21 cellular contexts compared by ENCODE assay signal in genomic region chr17:1651559-1651844, GRCh38. TPM values are rescaled to one million over a fixed set of nuclear protein-coding genes. Genes with fewer than 3 reads are reported as not detected.
DNase-seq lines count a peak whose midpoint lies in the region; ATAC-seq and TF ChIP-seq lines count a peak whose summit lies in the region.
"Had no signal": no experiment of that assay in that cellular context is flagged by ENCODE, and none has a peak within 500 bp of the region (broad histone marks: within the 10 kb centered on the region; RNA-seq: fewer than 3 reads in every experiment).

No MANE protein-coding gene starts in this region.

- TF ChIP-seq CTCF in RWPE1 (conservative IDR thresholded peaks at IDR 0.05; ENCODE audit: low read depth) (no peak), GM13977 (IDR thresholded peaks at IDR 0.05; ENCODE audit: extremely low read depth, insufficient read depth, missing control alignments) (no peak)

- no peak overlapping the region for H3K4me3 ChIP-seq in muscle layer of colon (ENCODE audit: low read depth in 1 of 2, low read length in 2 of 2)
- H3K4me3 ChIP-seq: ascending aorta, hepatocyte, tibial nerve had no signal

- no peaks in the 10 kb centered on the region for H3K9me3 ChIP-seq in muscle layer of colon (ENCODE audit: low read length)
- H3K9me3 ChIP-seq: ascending aorta, tibial nerve had no signal

- H3K4me1 ChIP-seq in muscle layer of colon (ENCODE audit: insufficient read depth, low read length): peaks cover 20% of the 10 kb centered on the region

- in situ Hi-C loops in GM13977 (cut with MboI; ENCODE audit: low pct_unique_long_range_greater_than_20kb, low sequenced_read_pairs, unreplicated experiment): no loop called here

- intact Hi-C loops in left ventricle myocardium superior (cut with micrococcal nuclease) (no loop called here), Right ventricle myocardium inferior (cut with DNase I) (no loop called here)

- H3K36me3 ChIP-seq in muscle layer of colon (ENCODE audit: insufficient read depth, low read length): peaks cover 62% of the 10 kb centered on the region

- POLR2A ChIA-PET in RWPE1 (lab: Yijun Ruan, JAX; ENCODE audit: low non-redundant PET): interaction anchor here (1.0 kb wide), 1 partner anchor 63 kb away, joined by 3 read pairs; no protein-coding TSS in a partner anchor

- H3K27ac ChIP-seq in RWPE1 (peak overlapping the region; percentile 100), muscle layer of colon (ENCODE audit: low read depth, low read length) (peak overlapping the region; percentile 6)

- no peaks in the 10 kb centered on the region for H3K27me3 ChIP-seq in muscle layer of colon (ENCODE audit: control insufficient read depth in 1 of 2, insufficient read depth in 2 of 2, low read length in 2 of 2)
- H3K27me3 ChIP-seq: ascending aorta, hepatocyte, tibial nerve had no signal

- H3K9ac ChIP-seq in muscle layer of colon (ENCODE audit: low read length): no peak overlapping the region

- CTCF ChIA-PET in RWPE1 (lab: Yijun Ruan, JAX): interaction anchor here (0.6 to 1.7 kb wide), 2 partner anchors 18 to 132 kb away, joined by 3 to 6 read pairs; no protein-coding TSS in a partner anchor

- DNase-seq in left ventricle myocardium superior: peak; percentile 27
- DNase-seq in Right ventricle myocardium inferior (ENCODE audit: missing footprints): no peak
- no peak for DNase-seq in RWPE1 (ENCODE audit: low spot score)
- DNase-seq in GM13977 (ENCODE audit: low spot score): no peak
- DNase-seq in NCI-H128 (lab: John Stamatoyannopoulos, UW; ENCODE audit: unreplicated experiment): no peak
- DNase-seq in MV-4-11 (lab: John Stamatoyannopoulos, UW): no peak
- DNase-seq: activated CD4-positive, alpha-beta T cell treated with anti-CD3 and anti-CD28 coated beads for 1 hour; activated effector memory CD4-positive, alpha-beta T cell treated with anti-CD3 and anti-CD28 coated beads, Interleukin-2, amount 50 U/mL, for 16 hours; activated naive CD8-positive, alpha-beta T cell treated with anti-CD3 and anti-CD28 coated beads for 36 hours; activated T-cell treated with anti-CD3 and anti-CD28 coated beads for 4 hours; caudate nucleus; GOT3; naive B cell; NCI-H1092; NCI-H187; NCI-H526 treated with DMSO at 0.1 percent for 48 hours; T-helper 1 cell had no signal

- ATAC-seq in left ventricle myocardium superior (no peak), Right ventricle myocardium inferior (no peak)

RNA-seq across cellular contexts. Expression of gene RILP, which starts 1.8 kb away (rescaled TPM):
- total RNA-seq in left ventricle myocardium superior: 81.4 TPM
- total RNA-seq in Right ventricle myocardium inferior: 73.0 TPM

RNA-seq across cellular contexts. Expression of gene SCARF1, which starts 6.0 kb away (rescaled TPM):
- 13.1 TPM for total RNA-seq in left ventricle myocardium superior
- total RNA-seq in Right ventricle myocardium inferior: 12.4 TPM

RNA-seq across cellular contexts. Expression of gene SLC43A2, which starts 22.9 kb away (rescaled TPM):
- total RNA-seq in left ventricle myocardium superior (3.1 TPM), Right ventricle myocardium inferior (5.5 TPM)

RNA-seq across cellular contexts. Expression of gene PRPF8, which starts 33.2 kb away (rescaled TPM):
- total RNA-seq in left ventricle myocardium superior (135 TPM), Right ventricle myocardium inferior (120 TPM)

RNA-seq across cellular contexts. Expression of gene TLCD2, which starts 58.7 kb away (rescaled TPM):
- total RNA-seq in left ventricle myocardium superior (1.7 TPM), Right ventricle myocardium inferior (2.4 TPM)
